Comparison of ENCODE assay signal across 1 cellular context in genomic region chr1:112713466-112714312, GRCh38.
TF ChIP-seq lines count a peak whose summit lies in the region.

No MANE protein-coding gene starts in this region.

TF ChIP-seq in SK-N-SH treated with all-trans-retinoic acid at 6 μM for 48 hours, 23 proteins besides CTCF, POLR2A, EP300 and RAD21 (continued from another document):
- TF ChIP-seq TSHZ2 (CRISPR knock-in tag; IDR thresholded peaks at IDR 0.05) (no peak), CREB5 (CRISPR knock-in tag; IDR thresholded peaks at IDR 0.05; ENCODE audit: low read depth) (no peak), ISL1 (CRISPR knock-in tag; IDR thresholded peaks at IDR 0.05) (no peak), CSRNP3 (CRISPR knock-in tag; IDR thresholded peaks at IDR 0.05) (no peak), ZC3H10 (CRISPR knock-in tag; IDR thresholded peaks at IDR 0.05) (no peak), ZNF8 (CRISPR knock-in tag; IDR thresholded peaks at IDR 0.05) (no peak), PPARA (CRISPR knock-in tag; IDR thresholded peaks at IDR 0.05; ENCODE audit: borderline replicate concordance) (no peak)
